11 cellular contexts compared by ENCODE assay signal in genomic region chr2:23379220-23379695, GRCh38.
A peak's percentile ranks its signal among the peaks of the same experiment; 100 is the strongest.
DNase-seq lines count a peak whose midpoint lies in the region; ATAC-seq lines count a peak whose summit lies in the region.
"Had no signal": no experiment of that assay in that cellular context is flagged by ENCODE, and none has a peak within 500 bp of the region (broad histone marks: within the 10 kb centered on the region; RNA-seq: fewer than 3 reads in every experiment).

No MANE protein-coding gene starts in this region.

- ATAC-seq in GM18873 (IDR thresholded peaks at IDR 0.05; ENCODE audit: low FRiP score, unreplicated experiment): peak; percentile 53
- ATAC-seq in GM21529 (IDR thresholded peaks at IDR 0.05; ENCODE audit: unreplicated experiment): peak; percentile 60
- ATAC-seq in HG03095 (IDR thresholded peaks at IDR 0.05; ENCODE audit: unreplicated experiment): peak; percentile 57

- DNase-seq in islet precursor cell (peak; percentile 48), NCI-H345 treated with DMSO at 0.1 percent for 48 hours (lab: John Stamatoyannopoulos, UW; ENCODE audit: unreplicated experiment) (no peak), medulla oblongata (ENCODE audit: extremely low spot score) (no peak), NCI-H1092 treated with DMSO at 0.1 percent for 48 hours (lab: John Stamatoyannopoulos, UW) (no peak), NAMALWA (ENCODE audit: low spot score) (no peak)
- DNase-seq: CD8-positive, alpha-beta memory T cell; NCI-H1105 treated with DMSO at 0.1 percent for 48 hours; retina had no signal
